22 cellular contexts compared by ENCODE assay signal in genomic region chr5:98308231-98308630, GRCh38.
DNase-seq lines count a peak whose midpoint lies in the region; ATAC-seq, FAIRE-seq and TF ChIP-seq lines count a peak whose summit lies in the region.
"Had no signal": no experiment of that assay in that cellular context is flagged by ENCODE, and none has a peak within 500 bp of the region (broad histone marks: within the 10 kb centered on the region; RNA-seq: fewer than 3 reads in every experiment).

No MANE protein-coding gene starts in this region.

- intact Hi-C loops in lower leg skin (cut with DNase I; ENCODE audit: low total_unique reads), result no loop called here

- H3K27me3 ChIP-seq in ACC112 (ENCODE audit: insufficient read depth, low read length), result no peaks in the 10 kb centered on the region
- H3K27me3 ChIP-seq in bronchial epithelial cell (ENCODE audit: control insufficient read depth, insufficient read depth, low read length), result no peaks in the 10 kb centered on the region
- H3K27me3 ChIP-seq in keratinocyte (ENCODE audit: control insufficient read depth, extremely low read depth, insufficient read depth, low read length), result no peaks in the 10 kb centered on the region
- H3K27me3 ChIP-seq: gastroesophageal sphincter, sigmoid colon had no signal

- TF ChIP-seq CTCF in bronchial epithelial cell (IDR thresholded peaks at IDR 0.05; ENCODE audit: insufficient read depth, low read length, severe bottlenecking), result no peak
- no peak for TF ChIP-seq CTCF in keratinocyte (optimal IDR thresholded peaks at IDR 0.05 in 1 of 3, IDR thresholded peaks at IDR 0.05 in 1 of 3, conservative IDR thresholded peaks at IDR 0.05 in 1 of 3; ENCODE audit: extremely low read depth in 1 of 3, insufficient read depth in 2 of 3, low read length in 3 of 3)
- TF ChIP-seq CTCF in lower leg skin (IDR thresholded peaks at IDR 0.05), result no peak

- TF ChIP-seq POLR2A in lower leg skin (IDR thresholded peaks at IDR 0.05), result no peak

- H3K9me1 ChIP-seq in keratinocyte (ENCODE audit: control insufficient read depth, extremely low read depth, insufficient read depth, low read length), result no peaks in the 10 kb centered on the region

- FAIRE-seq in bronchial epithelial cell (lab: Jason Lieb, UNC), result no peak
- peak; percentile 51 for FAIRE-seq in keratinocyte (lab: Jason Lieb, UNC)

- H3K27ac ChIP-seq in ACC112 (ENCODE audit: low read depth, low read length) (peak overlapping the region; percentile 100), keratinocyte (ENCODE audit: control insufficient read depth, insufficient read depth, low read length) (peak overlapping the region; percentile 90)
- H3K27ac ChIP-seq: C4-2B, gastroesophageal sphincter, parathyroid adenoma, sigmoid colon had no signal

- H3K79me2 ChIP-seq in ACC112 (ENCODE audit: control insufficient read depth, insufficient read depth, low read length, unreplicated experiment), result no peaks in the 10 kb centered on the region
- no peaks in the 10 kb centered on the region for H3K79me2 ChIP-seq in keratinocyte (ENCODE audit: control insufficient read depth, insufficient read depth, low read length)
- H3K79me2 ChIP-seq: parathyroid adenoma had no signal

- H3K4me1 ChIP-seq in ACC112 (ENCODE audit: control insufficient read depth, insufficient read depth, low read length, unreplicated experiment) (peaks cover 38% of the 10 kb centered on the region), keratinocyte (ENCODE audit: control insufficient read depth, extremely low read depth, insufficient read depth, low read length) (peaks cover 37% of the 10 kb centered on the region)
- H3K4me1 ChIP-seq: gastroesophageal sphincter, parathyroid adenoma, sigmoid colon had no signal

- dilution Hi-C loops in keratinocyte (cut with MboI; ENCODE audit: extremely low pct_ligation_motif_present, low sequenced_read_pairs), result no loop called here

- H4K20me1 ChIP-seq in keratinocyte (ENCODE audit: control insufficient read depth, extremely low read depth, insufficient read depth, low read length), result no peaks in the 10 kb centered on the region

- no peak for ATAC-seq in GM18868 (IDR thresholded peaks at IDR 0.05; ENCODE audit: unreplicated experiment)
- ATAC-seq: gastroesophageal sphincter; GM23338; naive thymus-derived CD4-positive, alpha-beta T cell had no signal

- peak overlapping the region; percentile 49 for H3K4me2 ChIP-seq in keratinocyte (ENCODE audit: control insufficient read depth, extremely low read depth, insufficient read depth, low read depth, low read length)
- H3K4me2 ChIP-seq: GM23338 had no signal

- H2AFZ ChIP-seq in ACC112 (ENCODE audit: low read length, unreplicated experiment), result peak overlapping the region; percentile 43
- H2AFZ ChIP-seq in keratinocyte (ENCODE audit: control insufficient read depth, low read length), result no peak overlapping the region
- H2AFZ ChIP-seq: GM23338, parathyroid adenoma had no signal

- no peaks in the 10 kb centered on the region for H3K9me3 ChIP-seq in keratinocyte (ENCODE audit: control insufficient read depth, low read depth, low read length)
- H3K9me3 ChIP-seq: gastroesophageal sphincter, sigmoid colon had no signal

- H3K4me3 ChIP-seq in ACC112 (ENCODE audit: low read depth, low read length), result peak overlapping the region; percentile 3; the same call in 1 of the 2 replicates
- no peak overlapping the region for H3K4me3 ChIP-seq in bronchial epithelial cell (ENCODE audit: low read depth, low read length)
- no peak overlapping the region for H3K4me3 ChIP-seq in keratinocyte (ENCODE audit: control insufficient read depth in 2 of 3, extremely low read depth in 1 of 3, insufficient read depth in 2 of 3, low read depth in 1 of 3, low read length in 3 of 3)
- H3K4me3 ChIP-seq in lower leg skin (ENCODE audit: low read depth, poor library complexity, severe bottlenecking), result no peak overlapping the region
- H3K4me3 ChIP-seq: gastroesophageal sphincter, GM23338, sigmoid colon had no signal

- DNase-seq in LHCN-M2 (ENCODE audit: low read depth) (peak; percentile 37), bronchial epithelial cell (ENCODE audit: low read depth) (peak; percentile 40), keratinocyte (ENCODE audit: low read depth, low spot score) (no peak), lower leg skin (ENCODE audit: low spot score in 2 of 2) (no peak), LoVo (ENCODE audit: low spot score) (no peak), cortex of kidney (lab: John Stamatoyannopoulos, UW) (no peak)
- DNase-seq: activated B cell treated with CpG ODN at 0.5 μM for 24 hours; activated CD4-positive, alpha-beta memory T cell treated with anti-CD3 and anti-CD28 coated beads for 36 hours; activated gamma-delta T cell; naive thymus-derived CD4-positive, alpha-beta T cell; NCI-H1436 treated with DMSO at 0.1 percent for 48 hours; NCI-H510A treated with DMSO at 0.1 percent for 48 hours; NK-92 treated with Interleukin-12 subunit alpha and Interleukin-12 subunit beta, amount 100 ng/mL, for 24 hours; sigmoid colon; substantia nigra; T-helper 9 cell had no signal

- 97 to 100% methylated on average over 1 of the region's 1 CpG for WGBS in lower leg skin, 2 donors

- H3K9ac ChIP-seq in keratinocyte (ENCODE audit: control insufficient read depth, extremely low read depth, insufficient read depth, low read length), result peak overlapping the region; percentile 3
- H3K9ac ChIP-seq: parathyroid adenoma had no signal

- H3K36me3 ChIP-seq in ACC112 (ENCODE audit: insufficient read depth, low read length) (no peaks in the 10 kb centered on the region), bronchial epithelial cell (ENCODE audit: control insufficient read depth, insufficient read depth, low read length) (no peaks in the 10 kb centered on the region), keratinocyte (ENCODE audit: control insufficient read depth in 2 of 2, extremely low read depth in 1 of 2, insufficient read depth in 2 of 2, low read length in 2 of 2) (no peaks in the 10 kb centered on the region)
- H3K36me3 ChIP-seq: gastroesophageal sphincter, sigmoid colon had no signal

Comparison
In these comparisons a context has a peak if more than half of its experiments do, and no peak if none do; other contexts are left out.
1. DNase-seq: peak in LHCN-M2 (single experiment) and bronchial epithelial cell (single experiment); none in keratinocyte (single experiment), lower leg skin (0 of 2), LoVo (single experiment) and cortex of kidney (single experiment).